Comparison of ENCODE assay signal across 12 cellular contexts in the genomic region with DNA sequence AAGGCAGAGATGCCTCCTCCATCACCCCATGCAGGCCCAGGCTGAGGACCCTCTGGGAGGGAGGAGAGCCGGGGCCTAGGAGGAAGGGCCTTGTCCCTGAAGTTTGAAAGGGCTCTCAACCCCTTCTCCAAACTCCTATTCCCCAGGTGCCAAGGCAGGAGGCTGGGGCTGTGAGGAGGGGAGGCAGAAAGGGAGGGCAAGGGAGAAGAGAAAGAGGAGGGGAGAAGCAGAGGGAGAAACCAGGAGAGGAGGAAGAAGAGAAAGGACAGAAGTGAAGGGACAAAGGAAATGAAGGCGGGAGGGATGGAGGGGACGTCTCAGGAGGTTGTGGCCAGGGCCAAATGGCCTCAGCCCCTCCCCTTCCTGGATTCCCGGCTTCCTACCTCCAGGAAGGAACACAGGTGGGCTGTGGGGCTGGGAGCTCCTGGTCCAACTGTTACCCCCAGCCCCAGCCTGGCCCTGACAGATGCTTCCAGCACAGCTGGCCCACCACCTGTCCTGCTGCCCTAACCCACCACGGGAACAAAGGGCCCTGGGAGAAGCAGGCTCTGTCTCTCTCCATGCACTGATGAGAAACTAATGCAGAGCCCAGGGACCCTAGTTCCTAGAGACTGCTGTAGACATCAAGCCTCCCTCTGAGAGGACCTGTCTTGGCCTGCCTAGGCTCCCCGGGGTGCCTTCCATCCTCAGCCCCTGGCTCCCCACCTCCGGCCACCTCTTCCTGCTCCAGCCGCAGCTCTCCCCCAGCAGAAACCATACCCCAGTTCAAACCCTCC. TPM values are rescaled to one million over a fixed set of nuclear protein-coding genes. Genes with fewer than 3 reads are reported as not detected.
DNase-seq lines count a peak whose midpoint lies in the region; ATAC-seq, FAIRE-seq and TF ChIP-seq lines count a peak whose summit lies in the region.
"Had no signal": no experiment of that assay in that cellular context is flagged by ENCODE, and none has a peak within 500 bp of the region (broad histone marks: within the 10 kb centered on the region; RNA-seq: fewer than 3 reads in every experiment).

No MANE protein-coding gene starts in this region.

- H3K36me3 ChIP-seq in K562 (ENCODE audit: control insufficient read depth, insufficient read depth, low read length) (peaks cover 57% of the 10 kb centered on the region; the same call in 2 of the 3 replicates), muscle layer of colon (ENCODE audit: insufficient read depth, low read length) (peaks cover 22% of the 10 kb centered on the region), vagina (peaks cover 0 to 21% of the 10 kb centered on the region in 2 donors)
- H3K36me3 ChIP-seq: colonic mucosa had no signal

- H3K9me1 ChIP-seq in K562 (ENCODE audit: control insufficient read depth, insufficient read depth, low read length): no peaks in the 10 kb centered on the region

- ATAC-seq in left ventricle myocardium superior: no peak
- no peak for ATAC-seq in Right ventricle myocardium superior (ENCODE audit: poor library complexity)
- no peak for ATAC-seq in K562

- H3K27me3 ChIP-seq in K562 (ENCODE audit: control insufficient read depth in 2 of 2, insufficient read depth in 2 of 2, low read length in 2 of 2): no peaks in the 10 kb centered on the region
- H3K27me3 ChIP-seq in muscle layer of colon (ENCODE audit: control insufficient read depth in 1 of 2, insufficient read depth in 2 of 2, low read length in 2 of 2): no peaks in the 10 kb centered on the region
- no peaks in the 10 kb centered on the region for H3K27me3 ChIP-seq in vagina

- no peaks in the 10 kb centered on the region; the same call in 1 of the 2 replicates for H4K20me1 ChIP-seq in K562 (replicated peaks; ENCODE audit: control insufficient read depth, insufficient read depth, low read length)

- no TSS peak for BruUV-seq in K562 (replicated peaks; lab: Mats Ljungman, UMichigan)

- H3K27ac ChIP-seq in K562 (ENCODE audit: extremely low read depth, low read depth, low read length): no peak overlapping the region
- H3K27ac ChIP-seq in muscle layer of colon (ENCODE audit: low read depth, low read length): peak overlapping the region; percentile 68
- peak overlapping the region; percentile 66 for H3K27ac ChIP-seq in vagina
- H3K27ac ChIP-seq: colonic mucosa had no signal

- peaks cover 4% of the 10 kb centered on the region for H3K9me3 ChIP-seq in K562 (replicated peaks; ENCODE audit: control insufficient read depth, insufficient read depth, low read depth, low read length)
- no peaks in the 10 kb centered on the region for H3K9me3 ChIP-seq in muscle layer of colon (ENCODE audit: low read length)
- no peaks in the 10 kb centered on the region for H3K9me3 ChIP-seq in vagina
- H3K9me3 ChIP-seq: colonic mucosa had no signal

- in situ Hi-C loops in K562 (cut with MboI): no loop called here

- no peak overlapping the region for H2AFZ ChIP-seq in K562 (ENCODE audit: low read depth, low read length)

- 96% methylated on average over 5 of the region's 8 CpGs for WGBS in K562 (ENCODE audit: insufficient coverage, low coverage, missing lambda C conversion rate)

- TF ChIP-seq CTCF in K562 (IDR thresholded peaks at IDR 0.05 in 2 of 3, conservative IDR thresholded peaks at IDR 0.05 in 1 of 3; ENCODE audit: insufficient read depth in 2 of 3, low read depth in 1 of 3, low read length in 3 of 3): no peak
- no peak for TF ChIP-seq CTCF in vagina (IDR thresholded peaks at IDR 0.05)

- FAIRE-seq in K562 (lab: Jason Lieb, UNC) (no peak), H54 (lab: Jason Lieb, UNC) (no peak)
- FAIRE-seq: HTR-8/SVneo, RCC 7860 had no signal

- no peak overlapping the region for H3K4me2 ChIP-seq in K562 (ENCODE audit: insufficient read depth, low read length)

- intact Hi-C loops in left ventricle myocardium superior (cut with micrococcal nuclease) (no loop called here), Right ventricle myocardium superior (cut with DNase I) (no loop called here), K562 (cut with micrococcal nuclease) (no loop called here), vagina (cut with DNase I) (no loop called here)

- CTCF ChIA-PET in K562 (lab: Yijun Ruan, JAX; ENCODE audit: low intra/inter-chr PET ratio): no interaction called here

- TF ChIP-seq EP300 in K562 (IDR thresholded peaks at IDR 0.05; ENCODE audit: low read length): no peak

- POLR2A ChIA-PET in K562 (lab: Yijun Ruan, JAX): interaction anchor here (0.5 to 2.3 kb wide), 3 partner anchors 10 to 13 kb away, joined by 3 to 9 read pairs (median 5); no protein-coding TSS in a partner anchor

- H3K4me3 ChIP-seq in K562 (no peak overlapping the region), muscle layer of colon (ENCODE audit: low read depth in 1 of 2, low read length in 2 of 2) (no peak overlapping the region), vagina (no peak overlapping the region)
- H3K4me3 ChIP-seq: colonic mucosa had no signal

- peaks cover 9 to 54% of the 10 kb centered on the region in 2 experiments for H3K4me1 ChIP-seq in K562 (replicated peaks in 1 of 2; ENCODE audit: control insufficient read depth in 2 of 2, insufficient read depth in 2 of 2, low read length in 2 of 2)
- H3K4me1 ChIP-seq in muscle layer of colon (ENCODE audit: insufficient read depth, low read length): peaks cover 35% of the 10 kb centered on the region
- H3K4me1 ChIP-seq in vagina: peaks cover 49% of the 10 kb centered on the region

- H3K9ac ChIP-seq in K562 (ENCODE audit: insufficient read depth in 1 of 2, low read depth in 2 of 2, low read length in 2 of 2): peak overlapping the region in 1 of 2 experiments; percentile 22; a peak in 2 of 4 replicates
- no peak overlapping the region for H3K9ac ChIP-seq in muscle layer of colon (ENCODE audit: low read length)

- DNase-seq in left ventricle myocardium superior (peak; percentile 24), Right ventricle myocardium superior (no peak), K562 (ENCODE audit: extremely low read depth in 1 of 4, low spot score in 3 of 4) (no peak), vagina (ENCODE audit: extremely low spot score in 2 of 2) (no peak), NCI-H446 (lab: John Stamatoyannopoulos, UW) (no peak), H54 (ENCODE audit: insufficient read length, low spot score) (no peak), NCI-H2081 (lab: John Stamatoyannopoulos, UW) (no peak)
- DNase-seq: colonic mucosa; stimulated activated CD4-positive, alpha-beta T cell treated with anti-CD3 and anti-CD28 coated beads, Interleukin-1b, Interleukin-23, amount 100 ng/mL, for 48 hours had no signal

- TF ChIP-seq POLR2A in K562 (conservative IDR thresholded peaks at IDR 0.05): no peak
- TF ChIP-seq POLR2A in vagina (IDR thresholded peaks at IDR 0.05): no peak
- no peak for TF ChIP-seq POLR2A in H54 (IDR thresholded peaks at IDR 0.05; ENCODE audit: low read depth, low read length)

- no peak for TF ChIP-seq RAD21 in K562 (CRISPR knock-in tag; conservative IDR thresholded peaks at IDR 0.05 in 1 of 2, IDR thresholded peaks at IDR 0.05 in 1 of 2)

- H3K79me2 ChIP-seq in K562 (ENCODE audit: control insufficient read depth, insufficient read depth, low read length): peaks cover 36% of the 10 kb centered on the region

RNA-seq across cellular contexts. Expression of a gene that starts 3.5 kb away (rescaled TPM):
- 22.4 TPM for total RNA-seq in left ventricle myocardium superior
- 24.2 TPM for total RNA-seq in Right ventricle myocardium superior
- total RNA-seq in K562 (2011; cell fraction: chromatin; rRNA removed; ENCODE audit: low replicate concordance): 62.9 and 114 TPM in 2 replicates
- total RNA-seq in K562 (2011; cell fraction: nucleolus; rRNA removed): 51.0 and 54.6 TPM in 2 replicates
- total RNA-seq in K562 (2011; cell fraction: nucleoplasm; rRNA removed): 24.9 and 46.2 TPM in 2 replicates
- 72.9 and 87.2 TPM in 2 replicates for total RNA-seq in K562 (2014; rRNA removed)
- total RNA-seq in K562 (2014; rRNA removed; fragmentation: Illumina TruSeq; extraction: Trizol): 11.7 and 12.3 TPM in 2 replicates
- 27.9 and 33.0 TPM in 2 replicates for total RNA-seq in K562 (2015; rRNA removed; fragmentation: Illumina TruSeq; extraction: Trizol)
- total RNA-seq in K562 (2021): 78.9 and 84.3 TPM in 2 replicates
- polyA plus RNA-seq in K562 (2011; rRNA removed): 34.3 and 44.2 TPM in 2 replicates
- polyA plus RNA-seq in K562 (2011; cell fraction: cytosol; rRNA removed): 21.2 and 83.9 TPM in 2 replicates
- 142 and 188 TPM in 2 replicates for polyA plus RNA-seq in K562 (2011; cell fraction: nucleus; rRNA removed)
- polyA plus RNA-seq in K562 (2012): 44.7 and 45.1 TPM in 2 replicates
- 22.1 and 54.4 TPM in 2 replicates for polyA plus RNA-seq in K562 (2014; fragmentation: Illumina TruSeq; extraction: Trizol)
- under 1 TPM; 0.25 to 0.34 TPM for polyA plus RNA-seq in K562 (2014; fragmentation: Nextera tagmentation; extraction: Ambion mirVana)
- 53.2 and 81.8 TPM in 2 replicates for polyA plus RNA-seq in K562 (2014; rRNA removed)
- 20.0 and 24.6 TPM in 2 replicates for polyA minus RNA-seq in K562 (2011; rRNA and poly(A)+ RNA removed)
- 26.6 and 37.0 TPM in 2 replicates for polyA minus RNA-seq in K562 (2011; cell fraction: cytosol; rRNA and poly(A)+ RNA removed)
- polyA minus RNA-seq in K562 (2011; cell fraction: nucleus; rRNA and poly(A)+ RNA removed): 30.0 and 61.5 TPM in 2 replicates
- 69.0 TPM for total RNA-seq in vagina

RNA-seq across cellular contexts. Expression of a gene that starts 23.3 kb away (rescaled TPM):
- total RNA-seq in left ventricle myocardium superior (0.40 TPM), Right ventricle myocardium superior (0.59 TPM), K562 (2014; rRNA removed) (11.3 and 14.9 TPM in 2 replicates), K562 (2014; rRNA removed; fragmentation: Illumina TruSeq; extraction: Trizol) (not detected in 2 replicates), K562 (2015; rRNA removed; fragmentation: Illumina TruSeq; extraction: Trizol) (0.80 and 1.2 TPM in 2 replicates), K562 (2021) (9.7 and 10.4 TPM in 2 replicates), vagina (1.2 TPM)
- total RNA-seq in K562 (2011; cell fraction: chromatin; rRNA removed; ENCODE audit: low replicate concordance): 1.6 TPM in 1 of 2 replicates, not detected in the other
- 3.3 and 4.7 TPM in 2 replicates for total RNA-seq in K562 (2011; cell fraction: nucleolus; rRNA removed)
- total RNA-seq in K562 (2011; cell fraction: nucleoplasm; rRNA removed): 1.0 and 1.9 TPM in 2 replicates
- polyA plus RNA-seq in K562 (2011; rRNA removed) (0.92 and 1.0 TPM in 2 replicates), K562 (2014; fragmentation: Illumina TruSeq; extraction: Trizol) (0.24 TPM in 1 of 2 replicates, not detected in the other), K562 (2014; fragmentation: Nextera tagmentation; extraction: Ambion mirVana) (not detected), K562 (2014; rRNA removed) (10.9 and 11.2 TPM in 2 replicates)
- polyA plus RNA-seq in K562 (2011; cell fraction: cytosol; rRNA removed): 3.5 and 22.1 TPM in 2 replicates
- polyA plus RNA-seq in K562 (2011; cell fraction: nucleus; rRNA removed): 3.3 and 7.7 TPM in 2 replicates
- polyA plus RNA-seq in K562 (2012): 2.3 and 4.3 TPM in 2 replicates
- not detected in 2 replicates for polyA minus RNA-seq in K562 (2011; rRNA and poly(A)+ RNA removed)
- 3.3 and 6.1 TPM in 2 replicates for polyA minus RNA-seq in K562 (2011; cell fraction: cytosol; rRNA and poly(A)+ RNA removed)
- 2.1 and 2.6 TPM in 2 replicates for polyA minus RNA-seq in K562 (2011; cell fraction: nucleus; rRNA and poly(A)+ RNA removed)

RNA-seq across cellular contexts. Expression of a gene that starts 27.5 kb away (rescaled TPM):
- 35.1 TPM for total RNA-seq in left ventricle myocardium superior
- 37.0 TPM for total RNA-seq in Right ventricle myocardium superior
- 145 and 420 TPM in 2 replicates for total RNA-seq in K562 (2011; cell fraction: chromatin; rRNA removed; ENCODE audit: low replicate concordance)
- total RNA-seq in K562 (2011; cell fraction: nucleolus; rRNA removed): 271 and 275 TPM in 2 replicates
- 200 and 231 TPM in 2 replicates for total RNA-seq in K562 (2011; cell fraction: nucleoplasm; rRNA removed)
- total RNA-seq in K562 (2014; rRNA removed): 85.6 and 89.0 TPM in 2 replicates
- 6.4 and 10.4 TPM in 2 replicates for total RNA-seq in K562 (2014; rRNA removed; fragmentation: Illumina TruSeq; extraction: Trizol)
- total RNA-seq in K562 (2015; rRNA removed; fragmentation: Illumina TruSeq; extraction: Trizol): 32.6 and 38.1 TPM in 2 replicates
- total RNA-seq in K562 (2021): 112 and 124 TPM in 2 replicates
- 34.7 and 66.8 TPM in 2 replicates for polyA plus RNA-seq in K562 (2011; rRNA removed)
- 40.6 and 105 TPM in 2 replicates for polyA plus RNA-seq in K562 (2011; cell fraction: cytosol; rRNA removed)
- polyA plus RNA-seq in K562 (2011; cell fraction: nucleus; rRNA removed): 255 and 454 TPM in 2 replicates
- polyA plus RNA-seq in K562 (2012): 79.5 and 127 TPM in 2 replicates
- polyA plus RNA-seq in K562 (2014; fragmentation: Illumina TruSeq; extraction: Trizol): 25.5 and 49.4 TPM in 2 replicates
- polyA plus RNA-seq in K562 (2014; fragmentation: Nextera tagmentation; extraction: Ambion mirVana): 1 to 10 TPM; 2.1 to 4.1 TPM
- polyA plus RNA-seq in K562 (2014; rRNA removed): 115 and 119 TPM in 2 replicates
- polyA minus RNA-seq in K562 (2011; rRNA and poly(A)+ RNA removed): 18.4 and 18.7 TPM in 2 replicates
- polyA minus RNA-seq in K562 (2011; cell fraction: cytosol; rRNA and poly(A)+ RNA removed): 39.0 and 41.5 TPM in 2 replicates
- polyA minus RNA-seq in K562 (2011; cell fraction: nucleus; rRNA and poly(A)+ RNA removed): 90.7 and 100 TPM in 2 replicates
- total RNA-seq in vagina: 118 TPM

RNA-seq across cellular contexts. Expression of a gene that starts 39.7 kb away (rescaled TPM):
- total RNA-seq in left ventricle myocardium superior (3.4 TPM), Right ventricle myocardium superior (4.2 TPM), K562 (2014; rRNA removed) (9.2 and 11.0 TPM in 2 replicates), K562 (2014; rRNA removed; fragmentation: Illumina TruSeq; extraction: Trizol) (2.0 TPM in 2 replicates), K562 (2015; rRNA removed; fragmentation: Illumina TruSeq; extraction: Trizol) (5.9 and 7.2 TPM in 2 replicates), K562 (2021) (15.7 and 21.1 TPM in 2 replicates), vagina (12.0 TPM)
- 31.3 and 80.0 TPM in 2 replicates for total RNA-seq in K562 (2011; cell fraction: chromatin; rRNA removed; ENCODE audit: low replicate concordance)
- total RNA-seq in K562 (2011; cell fraction: nucleolus; rRNA removed): 40.8 and 45.7 TPM in 2 replicates
- total RNA-seq in K562 (2011; cell fraction: nucleoplasm; rRNA removed): 31.9 and 45.3 TPM in 2 replicates
- polyA plus RNA-seq in K562 (2011; rRNA removed) (8.0 and 16.1 TPM in 2 replicates), K562 (2014; fragmentation: Illumina TruSeq; extraction: Trizol) (10.1 and 12.5 TPM in 2 replicates), K562 (2014; fragmentation: Nextera tagmentation; extraction: Ambion mirVana) (1 to 10 TPM; 1.3 to 1.7 TPM), K562 (2014; rRNA removed) (16.9 and 23.0 TPM in 2 replicates)
- 15.1 and 21.5 TPM in 2 replicates for polyA plus RNA-seq in K562 (2011; cell fraction: cytosol; rRNA removed)
- polyA plus RNA-seq in K562 (2011; cell fraction: nucleus; rRNA removed): 70.3 and 111 TPM in 2 replicates
- polyA plus RNA-seq in K562 (2012): 14.5 and 23.5 TPM in 2 replicates
- polyA minus RNA-seq in K562 (2011; rRNA and poly(A)+ RNA removed): 3.9 and 4.1 TPM in 2 replicates
- polyA minus RNA-seq in K562 (2011; cell fraction: cytosol; rRNA and poly(A)+ RNA removed): 7.4 and 11.9 TPM in 2 replicates
- 18.3 and 19.9 TPM in 2 replicates for polyA minus RNA-seq in K562 (2011; cell fraction: nucleus; rRNA and poly(A)+ RNA removed)

RNA-seq across cellular contexts. Expression of a gene that starts 43.5 kb away (rescaled TPM):
- total RNA-seq in left ventricle myocardium superior (17.6 TPM), Right ventricle myocardium superior (16.0 TPM), K562 (2014; rRNA removed) (89.8 and 100 TPM in 2 replicates), K562 (2014; rRNA removed; fragmentation: Illumina TruSeq; extraction: Trizol) (31.2 and 35.7 TPM in 2 replicates), K562 (2015; rRNA removed; fragmentation: Illumina TruSeq; extraction: Trizol) (54.0 and 54.1 TPM in 2 replicates), K562 (2021) (114 and 122 TPM in 2 replicates), vagina (28.7 TPM)
- 102 and 350 TPM in 2 replicates for total RNA-seq in K562 (2011; cell fraction: chromatin; rRNA removed; ENCODE audit: low replicate concordance)
- total RNA-seq in K562 (2011; cell fraction: nucleolus; rRNA removed): 191 and 204 TPM in 2 replicates
- 94.0 and 133 TPM in 2 replicates for total RNA-seq in K562 (2011; cell fraction: nucleoplasm; rRNA removed)
- polyA plus RNA-seq in K562 (2011; rRNA removed) (44.1 and 44.5 TPM in 2 replicates), K562 (2014; fragmentation: Illumina TruSeq; extraction: Trizol) (39.2 and 69.3 TPM in 2 replicates), K562 (2014; fragmentation: Nextera tagmentation; extraction: Ambion mirVana) (1 to 10 TPM in 1 of 2 experiments, under 1 TPM in 1; 0.63 to 1.8 TPM), K562 (2014; rRNA removed) (69.0 and 80.4 TPM in 2 replicates)
- 40.2 and 83.8 TPM in 2 replicates for polyA plus RNA-seq in K562 (2011; cell fraction: cytosol; rRNA removed)
- polyA plus RNA-seq in K562 (2011; cell fraction: nucleus; rRNA removed): 80.9 and 141 TPM in 2 replicates
- 66.8 and 81.9 TPM in 2 replicates for polyA plus RNA-seq in K562 (2012)
- 60.4 and 79.9 TPM in 2 replicates for polyA minus RNA-seq in K562 (2011; rRNA and poly(A)+ RNA removed)
- polyA minus RNA-seq in K562 (2011; cell fraction: cytosol; rRNA and poly(A)+ RNA removed): 53.3 and 59.0 TPM in 2 replicates
- polyA minus RNA-seq in K562 (2011; cell fraction: nucleus; rRNA and poly(A)+ RNA removed): 78.6 and 92.6 TPM in 2 replicates
